20 cellular contexts compared by ENCODE assay signal in the genomic region with DNA sequence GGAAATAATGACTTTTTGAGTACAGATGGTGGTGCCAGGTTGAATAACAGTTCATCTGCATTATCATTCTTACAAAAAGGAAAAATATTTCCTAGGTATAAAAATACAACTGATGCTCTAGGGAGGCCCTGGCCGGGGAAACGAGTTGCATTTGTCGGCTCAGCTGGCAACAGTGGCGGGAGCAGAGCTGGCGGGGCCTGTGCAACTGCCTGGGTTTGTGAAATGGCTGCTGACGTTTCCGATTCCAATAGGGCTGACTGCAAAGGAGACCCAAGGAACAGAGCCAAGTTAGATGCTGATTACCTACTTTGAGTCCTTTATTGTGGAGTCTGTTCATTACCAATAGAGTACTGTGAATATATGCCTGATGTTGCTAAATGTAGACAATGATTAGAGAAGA.
"Had no signal": no experiment of that assay in that cellular context is flagged by ENCODE, and none has a peak within 500 bp of the region (broad histone marks: within the 10 kb centered on the region; RNA-seq: fewer than 3 reads in every experiment).

No MANE protein-coding gene starts in this region.

- H3K27me3 ChIP-seq: breast epithelium, gastroesophageal sphincter, neutrophil, right lobe of liver, SJCRH30, transverse colon had no signal

- H3K4me3 Mint-ChIP-seq: activated CD8-positive, alpha-beta T cell treated with anti-CD3 and anti-CD28 coated beads for 36 hours; activated naive CD4-positive, alpha-beta T cell treated with anti-CD3 and anti-CD28 coated beads, Interleukin-2, amount 10 ng/mL, durations not matched to agents 7 days and 5 days; activated T-helper 17 cell treated with anti-CD3 and anti-CD28 coated beads, Interleukin-2, amount 50 U/mL, for 72 hours; mesothelial cell of epicardium; naive B cell; stimulated activated memory B cell treated with anti-CD40 and anti-IgM and Interleukin-4, amounts not matched to agents 10 μg/mL and 1 μg/mL and 100 μg/mL, for 72 hours had no signal

- H3K4me1 ChIP-seq: breast epithelium, gastroesophageal sphincter, left ventricle myocardium inferior, psoas muscle, right lobe of liver, SJCRH30 had no signal

- H3K9me3 Mint-ChIP-seq: activated CD8-positive, alpha-beta T cell treated with anti-CD3 and anti-CD28 coated beads for 36 hours; activated naive CD4-positive, alpha-beta T cell treated with anti-CD3 and anti-CD28 coated beads, Interleukin-2, amount 10 ng/mL, durations not matched to agents 7 days and 5 days; activated T-helper 17 cell treated with anti-CD3 and anti-CD28 coated beads, Interleukin-2, amount 50 U/mL, for 72 hours; mesothelial cell of epicardium; naive B cell; stimulated activated memory B cell treated with anti-CD40 and anti-IgM and Interleukin-4, amounts not matched to agents 10 μg/mL and 1 μg/mL and 100 μg/mL, for 72 hours had no signal

- DNase-seq: activated CD4-positive, CD25-positive, alpha-beta regulatory T cell treated with anti-CD3 and anti-CD28 coated beads, Interleukin-2, amount 50 U/mL, for 72 hours; activated CD8-positive, alpha-beta memory T cell treated with anti-CD3 and anti-CD28 coated beads, Interleukin-2, amount 50 U/mL, for 48 hours; activated CD8-positive, alpha-beta T cell treated with anti-CD3 and anti-CD28 coated beads for 36 hours; activated naive CD4-positive, alpha-beta T cell treated with anti-CD3 and anti-CD28 coated beads, Interleukin-2, amount 10 ng/mL, durations not matched to agents 7 days and 5 days; effector memory CD4-positive, alpha-beta T cell; kidney; left ventricle myocardium inferior; naive B cell; right lobe of liver; SJCRH30; SW 1271; transverse colon had no signal

- ATAC-seq: activated CD8-positive, alpha-beta T cell treated with anti-CD3 and anti-CD28 coated beads for 36 hours; activated T-helper 17 cell treated with anti-CD3 and anti-CD28 coated beads, Interleukin-2, amount 50 U/mL, for 72 hours; gastroesophageal sphincter; right lobe of liver; stimulated activated memory B cell treated with anti-CD40 and anti-IgM and Interleukin-4, amounts not matched to agents 10 μg/mL and 1 μg/mL and 100 μg/mL, for 72 hours had no signal

- H3K4me1 Mint-ChIP-seq: mesothelial cell of epicardium had no signal

- H3K27ac ChIP-seq: breast epithelium, coronary artery, gastroesophageal sphincter, left ventricle myocardium inferior, neutrophil, psoas muscle, right lobe of liver, SJCRH30, transverse colon had no signal

- H3K4me3 ChIP-seq: breast epithelium, coronary artery, gastroesophageal sphincter, left ventricle myocardium inferior, psoas muscle, right lobe of liver, SJCRH30, transverse colon had no signal

- H3K27me3 Mint-ChIP-seq: activated CD8-positive, alpha-beta T cell treated with anti-CD3 and anti-CD28 coated beads for 36 hours; activated naive CD4-positive, alpha-beta T cell treated with anti-CD3 and anti-CD28 coated beads, Interleukin-2, amount 10 ng/mL, durations not matched to agents 7 days and 5 days; activated T-helper 17 cell treated with anti-CD3 and anti-CD28 coated beads, Interleukin-2, amount 50 U/mL, for 72 hours; naive B cell; stimulated activated memory B cell treated with anti-CD40 and anti-IgM and Interleukin-4, amounts not matched to agents 10 μg/mL and 1 μg/mL and 100 μg/mL, for 72 hours had no signal

- H3K27ac Mint-ChIP-seq: activated CD8-positive, alpha-beta T cell treated with anti-CD3 and anti-CD28 coated beads for 36 hours; activated naive CD4-positive, alpha-beta T cell treated with anti-CD3 and anti-CD28 coated beads, Interleukin-2, amount 10 ng/mL, durations not matched to agents 7 days and 5 days; activated T-helper 17 cell treated with anti-CD3 and anti-CD28 coated beads, Interleukin-2, amount 50 U/mL, for 72 hours; mesothelial cell of epicardium; stimulated activated memory B cell treated with anti-CD40 and anti-IgM and Interleukin-4, amounts not matched to agents 10 μg/mL and 1 μg/mL and 100 μg/mL, for 72 hours had no signal

- H3K9me3 ChIP-seq: breast epithelium, gastroesophageal sphincter, left ventricle myocardium inferior, neutrophil, psoas muscle, right lobe of liver, SJCRH30, transverse colon had no signal
